17 cellular contexts compared by ENCODE assay signal in genomic region chr22:22771696-22772377, GRCh38.
"Had no signal": no experiment of that assay in that cellular context is flagged by ENCODE, and none has a peak within 500 bp of the region (broad histone marks: within the 10 kb centered on the region; RNA-seq: fewer than 3 reads in every experiment).

No MANE protein-coding gene starts in this region.

- ATAC-seq: activated CD4-positive, CD25-positive, alpha-beta regulatory T cell treated with anti-CD3 and anti-CD28 coated beads, Interleukin-2, amount 50 U/mL, for 24 hours; activated T-cell treated with anti-CD3 and anti-CD28 coated beads, Interleukin-2, amount 50 U/mL, for 72 hours; gastrocnemius medialis; left ventricle myocardium superior; pancreas had no signal

- H3K27ac Mint-ChIP-seq: activated naive CD8-positive, alpha-beta T cell treated with anti-CD3 and anti-CD28 coated beads, Interleukin-2, amount 10 ng/mL, durations not matched to agents 7 days and 5 days; activated T-cell treated with anti-CD3 and anti-CD28 coated beads, Interleukin-2, amount 50 U/mL, for 72 hours; T-helper 2 cell treated with Interferon-gamma antibody and Interleukin-4, amounts not matched to agents 5 μg/mL and 100 μg/mL, for 36 hours had no signal

- H3K27me3 ChIP-seq: breast epithelium, pancreas had no signal

- DNase-seq: activated naive CD8-positive, alpha-beta T cell treated with anti-CD3 and anti-CD28 coated beads, Interleukin-2, amount 10 ng/mL, durations not matched to agents 7 days and 5 days; activated T-cell treated with anti-CD3 and anti-CD28 coated beads, Interleukin-2, amount 50 U/mL, for 72 hours; aorta; effector memory CD4-positive, alpha-beta T cell; gastrocnemius medialis; heart right ventricle; left ventricle myocardium superior; mesendoderm; pancreas; stimulated activated CD4-positive, alpha-beta T cell treated with anti-CD3 and anti-CD28 coated beads, Interleukin-15, amount 100 ng/mL, for 24 hours; stimulated activated CD4-positive, alpha-beta T cell treated with anti-CD3 and anti-CD28 coated beads, Interleukin-4, amount 100 ng/mL, for 4 hours had no signal

- H3K4me1 Mint-ChIP-seq: activated naive CD8-positive, alpha-beta T cell treated with anti-CD3 and anti-CD28 coated beads, Interleukin-2, amount 10 ng/mL, durations not matched to agents 7 days and 5 days; neural crest cell had no signal

- H3K4me3 Mint-ChIP-seq: activated naive CD8-positive, alpha-beta T cell treated with anti-CD3 and anti-CD28 coated beads, Interleukin-2, amount 10 ng/mL, durations not matched to agents 7 days and 5 days; activated T-cell treated with anti-CD3 and anti-CD28 coated beads, Interleukin-2, amount 50 U/mL, for 72 hours; neural crest cell; T-helper 2 cell treated with Interferon-gamma antibody and Interleukin-4, amounts not matched to agents 5 μg/mL and 100 μg/mL, for 36 hours had no signal

- H3K27ac ChIP-seq: breast epithelium, epithelial cell of prostate, gastrocnemius medialis, heart right ventricle, pancreas, tibial nerve had no signal

- H3K4me3 ChIP-seq: breast epithelium, gastrocnemius medialis, heart right ventricle, pancreas, tibial nerve had no signal

- H3K36me3 ChIP-seq: breast epithelium, gastrocnemius medialis, heart right ventricle, pancreas, tibial nerve had no signal

- H3K36me3 Mint-ChIP-seq: activated naive CD8-positive, alpha-beta T cell treated with anti-CD3 and anti-CD28 coated beads, Interleukin-2, amount 10 ng/mL, durations not matched to agents 7 days and 5 days had no signal

- H3K9me3 Mint-ChIP-seq: activated naive CD8-positive, alpha-beta T cell treated with anti-CD3 and anti-CD28 coated beads, Interleukin-2, amount 10 ng/mL, durations not matched to agents 7 days and 5 days; activated T-cell treated with anti-CD3 and anti-CD28 coated beads, Interleukin-2, amount 50 U/mL, for 72 hours; neural crest cell; T-helper 2 cell treated with Interferon-gamma antibody and Interleukin-4, amounts not matched to agents 5 μg/mL and 100 μg/mL, for 36 hours had no signal

- H3K4me1 ChIP-seq: breast epithelium, gastrocnemius medialis, pancreas had no signal

- H3K9me3 ChIP-seq: breast epithelium, gastrocnemius medialis, heart right ventricle, pancreas, tibial nerve had no signal
